Comparison of ENCODE assay signal across 18 cellular contexts in genomic region chr18:8825729-8826375, GRCh38.
DNase-seq lines count a peak whose midpoint lies in the region; ATAC-seq, FAIRE-seq and TF ChIP-seq lines count a peak whose summit lies in the region.
"Had no signal": no experiment of that assay in that cellular context is flagged by ENCODE, and none has a peak within 500 bp of the region (broad histone marks: within the 10 kb centered on the region; RNA-seq: fewer than 3 reads in every experiment).

No MANE protein-coding gene starts in this region.

- peak overlapping the region; percentile 30; the same call in 1 of the 2 replicates for H3K27ac ChIP-seq in RWPE1
- no peak overlapping the region for H3K27ac ChIP-seq in foreskin keratinocyte

- no peak for TF ChIP-seq CTCF in RWPE1 (conservative IDR thresholded peaks at IDR 0.05; ENCODE audit: low read depth)
- TF ChIP-seq CTCF in foreskin keratinocyte (conservative IDR thresholded peaks at IDR 0.05) = no peak
- TF ChIP-seq CTCF in type B pancreatic cell (conservative IDR thresholded peaks at IDR 0.05) = no peak

- no peaks in the 10 kb centered on the region for H3K27me3 Mint-ChIP-seq in stimulated activated naive CD8-positive, alpha-beta T cell treated with anti-CD3 and anti-CD28 coated beads, Interleukin-15, amount 100 ng/mL, for 72 hours
- H3K27me3 Mint-ChIP-seq in type B pancreatic cell (no peaks in the 10 kb centered on the region), T-helper 17 cell (peaks cover 46% of the 10 kb centered on the region)

- H3K36me3 Mint-ChIP-seq in type B pancreatic cell (peaks cover 31% of the 10 kb centered on the region), T-helper 17 cell (ENCODE audit: low read depth) (peaks cover 2% of the 10 kb centered on the region)
- H3K36me3 Mint-ChIP-seq: CD8-positive, alpha-beta T cell had no signal

- no peak for DNase-seq in stimulated activated naive CD8-positive, alpha-beta T cell treated with anti-CD3 and anti-CD28 coated beads, Interleukin-15, amount 100 ng/mL, for 72 hours
- no peak for DNase-seq in stimulated activated naive CD8-positive, alpha-beta T cell treated with anti-CD3 and anti-CD28 coated beads, Interleukin-15, Interleukin-2, amounts not matched to agents 100 U/mL and 50 U/mL, for 24 hours
- no peak for DNase-seq in RWPE1 (ENCODE audit: low spot score)
- DNase-seq in foreskin keratinocyte = no peak
- no peak for DNase-seq in type B pancreatic cell (ENCODE audit: extremely low spot score, unreplicated experiment)
- DNase-seq in GM19240 (ENCODE audit: insufficient read length, low spot score) = no peak
- DNase-seq in T-helper 17 cell = no peak
- DNase-seq in HTR-8/SVneo (ENCODE audit: insufficient read length, low spot score) = no peak
- DNase-seq: ACHN; AML-193; Calu3; CD8-positive, alpha-beta T cell; HCEC 1CT had no signal

- no peaks in the 10 kb centered on the region for H3K4me1 Mint-ChIP-seq in stimulated activated naive CD8-positive, alpha-beta T cell treated with anti-CD3 and anti-CD28 coated beads, Interleukin-15, amount 100 ng/mL, for 72 hours
- H3K4me1 Mint-ChIP-seq in type B pancreatic cell (ENCODE audit: unreplicated experiment) (peaks cover 8% of the 10 kb centered on the region), T-helper 17 cell (peaks cover 4% of the 10 kb centered on the region)

- peak; percentile 13 for ATAC-seq in stimulated activated naive CD8-positive, alpha-beta T cell treated with anti-CD3 and anti-CD28 coated beads, Interleukin-15, amount 100 ng/mL, for 72 hours
- ATAC-seq in stimulated activated naive CD8-positive, alpha-beta T cell treated with anti-CD3 and anti-CD28 coated beads, Interleukin-15, Interleukin-2, amounts not matched to agents 100 U/mL and 50 U/mL, for 24 hours = no peak
- ATAC-seq in foreskin keratinocyte (peak; percentile 18), T-helper 17 cell (no peak)
- ATAC-seq: CD8-positive, alpha-beta T cell; GM23338 had no signal

- no peak overlapping the region for H3K27ac Mint-ChIP-seq in stimulated activated naive CD8-positive, alpha-beta T cell treated with anti-CD3 and anti-CD28 coated beads, Interleukin-15, amount 100 ng/mL, for 72 hours
- peak overlapping the region; percentile 23 for H3K27ac Mint-ChIP-seq in type B pancreatic cell
- no peak overlapping the region for H3K27ac Mint-ChIP-seq in T-helper 17 cell
- H3K27ac Mint-ChIP-seq: CD8-positive, alpha-beta T cell; GM23338 had no signal

- POLR2A ChIA-PET in RWPE1 (lab: Yijun Ruan, JAX; ENCODE audit: low non-redundant PET) = interaction anchor here (0.5 kb wide), 1 partner anchor 9 kb away, joined by 13 read pairs; no protein-coding TSS in a partner anchor

- no peaks in the 10 kb centered on the region for H3K27me3 ChIP-seq in foreskin keratinocyte

- no peak overlapping the region for H3K4me3 Mint-ChIP-seq in stimulated activated naive CD8-positive, alpha-beta T cell treated with anti-CD3 and anti-CD28 coated beads, Interleukin-15, amount 100 ng/mL, for 72 hours
- H3K4me3 Mint-ChIP-seq in type B pancreatic cell (no peak overlapping the region), T-helper 17 cell (no peak overlapping the region)
- H3K4me3 Mint-ChIP-seq: CD8-positive, alpha-beta T cell; GM23338 had no signal

- no peaks in the 10 kb centered on the region for H3K9me3 Mint-ChIP-seq in stimulated activated naive CD8-positive, alpha-beta T cell treated with anti-CD3 and anti-CD28 coated beads, Interleukin-15, amount 100 ng/mL, for 72 hours
- H3K9me3 Mint-ChIP-seq in type B pancreatic cell = peaks cover 4% of the 10 kb centered on the region
- H3K9me3 Mint-ChIP-seq: CD8-positive, alpha-beta T cell; GM23338 had no signal

- CTCF ChIA-PET in RWPE1 (lab: Yijun Ruan, JAX) = no interaction called here

- H3K9me3 ChIP-seq in T-helper 17 cell (ENCODE audit: control insufficient read depth, low read length, poor library complexity, severe bottlenecking) = no peaks in the 10 kb centered on the region

- no peak for FAIRE-seq in HTR-8/SVneo (lab: Jason Lieb, UNC)
- FAIRE-seq: A204.1, G401.6, GM12891, H54 had no signal

- peaks cover 5% of the 10 kb centered on the region for H3K4me1 ChIP-seq in foreskin keratinocyte

Comparison
In these comparisons a context has a peak if more than half of its experiments do, and no peak if none do; other contexts are left out.
1. ATAC-seq: peak in stimulated activated naive CD8-positive, alpha-beta T cell treated with anti-CD3 and anti-CD28 coated beads, Interleukin-15, amount 100 ng/mL, for 72 hours (single experiment) and foreskin keratinocyte (single experiment); none in stimulated activated naive CD8-positive, alpha-beta T cell treated with anti-CD3 and anti-CD28 coated beads, Interleukin-15, Interleukin-2, amounts not matched to agents 100 U/mL and 50 U/mL, for 24 hours (single experiment) and T-helper 17 cell (single experiment).